ENCODE assay signal across 10 cellular contexts in genomic region chr11:66978229-66978628, GRCh38. TPM values are rescaled to one million over a fixed set of nuclear protein-coding genes. Genes with fewer than 3 reads are reported as not detected.
"Had no signal": no experiment of that assay in that cellular context is flagged by ENCODE, and none has a peak within 500 bp of the region (broad histone marks: within the 10 kb centered on the region; RNA-seq: fewer than 3 reads in every experiment).

No MANE protein-coding gene starts in this region.

- ATAC-seq: GM23338, HCT116 had no signal

- H3K4me2 ChIP-seq: GM23338 had no signal

- H3K4me3 ChIP-seq: GM23338, HAP-1 had no signal

- DNase-seq: H7, HFFc6, KG1 had no signal

- H2AFZ ChIP-seq: GM23338 had no signal

- H3K9me3 ChIP-seq: HAP-1 had no signal

- H3K36me3 ChIP-seq: HAP-1 had no signal

- H3K27ac ChIP-seq: HL-60 had no signal

RNA-seq across cellular contexts. Expression of gene C11orf86, which starts 3.1 kb away (rescaled TPM):
- total RNA-seq: H4, HFFc6, HT1080 had no signal
- polyA plus RNA-seq: IgD-negative memory B cell had no signal

RNA-seq across cellular contexts. Expression of gene SYT12, which starts 44.7 kb away (rescaled TPM):
- total RNA-seq: H4, HFFc6 had no signal
- polyA plus RNA-seq: IgD-negative memory B cell had no signal
